Comparison of ENCODE assay signal across 9 cellular contexts in genomic region chr19:19134687-19135158, GRCh38. TPM values are rescaled to one million over a fixed set of nuclear protein-coding genes. Genes with fewer than 3 reads are reported as not detected.
DNase-seq lines count a peak whose midpoint lies in the region; TF ChIP-seq lines count a peak whose summit lies in the region.
"Had no signal": no experiment of that assay in that cellular context is flagged by ENCODE, and none has a peak within 500 bp of the region (broad histone marks: within the 10 kb centered on the region; RNA-seq: fewer than 3 reads in every experiment).

No MANE protein-coding gene starts in this region.

- no peak overlapping the region for H3K4me2 ChIP-seq in Karpas-422 (ENCODE audit: low read depth, low read length, poor library complexity, severe bottlenecking)

- peaks cover 0 to 24% (median 9%) of the 10 kb centered on the region in 4 donors for H3K36me3 ChIP-seq in stomach
- H3K36me3 ChIP-seq in Karpas-422 (ENCODE audit: insufficient read depth, low read length), result peaks cover 16% of the 10 kb centered on the region; the same call in 1 of the 2 replicates
- H3K36me3 ChIP-seq in esophagus squamous epithelium, result peaks cover 0 to 26% (median 0%) of the 10 kb centered on the region in 3 donors

- peaks cover 11% of the 10 kb centered on the region; the same call in 1 of the 2 replicates for H3K79me2 ChIP-seq in Karpas-422 (ENCODE audit: low read length)

- no peak for TF ChIP-seq EP300 in stomach (IDR thresholded peaks at IDR 0.05)

- peaks cover 8 to 15% (median 11%) of the 10 kb centered on the region in 4 donors for H3K9me3 ChIP-seq in stomach
- peaks cover 9% of the 10 kb centered on the region for H3K9me3 ChIP-seq in Karpas-422 (ENCODE audit: low read length)
- H3K9me3 ChIP-seq in esophagus squamous epithelium, result peaks cover 0 to 14% (median 14%) of the 10 kb centered on the region in 3 donors

- peaks cover 29% of the 10 kb centered on the region for H3K4me1 Mint-ChIP-seq in activated CD4-positive, alpha-beta memory T cell treated with anti-CD3 and anti-CD28 coated beads for 36 hours (ENCODE audit: low read depth)
- H3K4me1 Mint-ChIP-seq in activated CD4-positive, alpha-beta memory T cell treated with anti-CD3 and anti-CD28 coated beads, Interleukin-2, amount 10 ng/mL, durations not matched to agents 7 days and 5 days, result peaks cover 29% of the 10 kb centered on the region
- peaks cover 21% of the 10 kb centered on the region for H3K4me1 Mint-ChIP-seq in activated CD4-positive, alpha-beta T cell treated with anti-CD3 and anti-CD28 coated beads, Interleukin-2, amount 10 ng/mL, durations not matched to agents 24 days and 14 days
- peaks cover 21 to 29% of the 10 kb centered on the region in 2 donors for H3K4me1 Mint-ChIP-seq in immature natural killer cell

- no peaks in the 10 kb centered on the region for H3K27me3 Mint-ChIP-seq in activated CD4-positive, alpha-beta memory T cell treated with anti-CD3 and anti-CD28 coated beads for 36 hours
- no peaks in the 10 kb centered on the region for H3K27me3 Mint-ChIP-seq in activated CD4-positive, alpha-beta memory T cell treated with anti-CD3 and anti-CD28 coated beads, Interleukin-2, amount 10 ng/mL, durations not matched to agents 7 days and 5 days
- no peaks in the 10 kb centered on the region for H3K27me3 Mint-ChIP-seq in activated CD4-positive, alpha-beta T cell treated with anti-CD3 and anti-CD28 coated beads, Interleukin-2, amount 10 ng/mL, durations not matched to agents 24 days and 14 days
- peaks cover 0 to 4% (median 0%) of the 10 kb centered on the region in 3 donors for H3K27me3 Mint-ChIP-seq in immature natural killer cell (ENCODE audit: low read depth in 3 of 3)

- H3K27ac ChIP-seq in stomach, result no peak overlapping the region
- no peak overlapping the region for H3K27ac ChIP-seq in Karpas-422 (ENCODE audit: low read length)
- H3K27ac ChIP-seq in esophagus squamous epithelium, result no peak overlapping the region
- H3K27ac ChIP-seq: skin epidermis had no signal

- peaks cover 7 to 28% (median 18%) of the 10 kb centered on the region in 4 donors for H3K4me1 ChIP-seq in stomach
- H3K4me1 ChIP-seq in Karpas-422 (ENCODE audit: low read length), result peaks cover 16% of the 10 kb centered on the region
- peaks cover 9 to 20% (median 12%) of the 10 kb centered on the region in 3 donors for H3K4me1 ChIP-seq in esophagus squamous epithelium

- H3K9me3 Mint-ChIP-seq in activated CD4-positive, alpha-beta memory T cell treated with anti-CD3 and anti-CD28 coated beads for 36 hours, result peaks cover 12% of the 10 kb centered on the region
- H3K9me3 Mint-ChIP-seq in activated CD4-positive, alpha-beta memory T cell treated with anti-CD3 and anti-CD28 coated beads, Interleukin-2, amount 10 ng/mL, durations not matched to agents 7 days and 5 days, result peaks cover 7% of the 10 kb centered on the region
- H3K9me3 Mint-ChIP-seq in activated CD4-positive, alpha-beta T cell treated with anti-CD3 and anti-CD28 coated beads, Interleukin-2, amount 10 ng/mL, durations not matched to agents 24 days and 14 days, result no peaks in the 10 kb centered on the region
- no peaks in the 10 kb centered on the region for H3K9me3 Mint-ChIP-seq in immature natural killer cell

- H4K20me1 ChIP-seq in Karpas-422 (ENCODE audit: insufficient read depth, low read depth, low read length), result no peaks in the 10 kb centered on the region

- POLR2A ChIA-PET in activated CD4-positive, alpha-beta memory T cell treated with anti-CD3 and anti-CD28 coated beads for 36 hours (lab: Charles Lee), result no interaction called here
- POLR2A ChIA-PET in activated CD4-positive, alpha-beta memory T cell treated with anti-CD3 and anti-CD28 coated beads, Interleukin-2, amount 10 ng/mL, durations not matched to agents 7 days and 5 days (lab: Charles Lee), result no interaction called here

- WGBS in stomach, 5 donors, result 18 to 30% (median 23%) methylated on average over 19 to 21 of the region's 21 CpGs
- WGBS in esophagus squamous epithelium, 2 donors, result 58 to 86% methylated on average over 5 to 17 of the region's 21 CpGs

- no peak overlapping the region for H2AFZ ChIP-seq in Karpas-422 (ENCODE audit: low read length)

- H3K4me3 Mint-ChIP-seq in activated CD4-positive, alpha-beta memory T cell treated with anti-CD3 and anti-CD28 coated beads for 36 hours, result no peak overlapping the region
- H3K4me3 Mint-ChIP-seq in activated CD4-positive, alpha-beta memory T cell treated with anti-CD3 and anti-CD28 coated beads, Interleukin-2, amount 10 ng/mL, durations not matched to agents 7 days and 5 days, result no peak overlapping the region
- H3K4me3 Mint-ChIP-seq in activated CD4-positive, alpha-beta T cell treated with anti-CD3 and anti-CD28 coated beads, Interleukin-2, amount 10 ng/mL, durations not matched to agents 24 days and 14 days, result no peak overlapping the region
- peak overlapping the region in 1 of 5 donors; percentile 12 for H3K4me3 Mint-ChIP-seq in immature natural killer cell

- intact Hi-C loops in activated CD4-positive, alpha-beta memory T cell treated with anti-CD3 and anti-CD28 coated beads for 36 hours (cut with micrococcal nuclease), result no loop called here
- intact Hi-C loops in activated CD4-positive, alpha-beta T cell treated with anti-CD3 and anti-CD28 coated beads, Interleukin-2, amount 10 ng/mL, durations not matched to agents 24 days and 14 days (cut with micrococcal nuclease), result no loop called here
- intact Hi-C loops in stomach (cut with DNase I; ENCODE audit: low total_unique reads), result loop anchor here (10.0 kb wide), 1 partner anchor 80 kb away; no protein-coding TSS in a partner anchor
- intact Hi-C loops in esophagus squamous epithelium (cut with DNase I), result loop anchor here (5.0 kb wide), 1 partner anchor 77 kb away; no protein-coding TSS in a partner anchor

- peaks cover 16% of the 10 kb centered on the region for H3K36me3 Mint-ChIP-seq in activated CD4-positive, alpha-beta memory T cell treated with anti-CD3 and anti-CD28 coated beads for 36 hours
- peaks cover 8% of the 10 kb centered on the region for H3K36me3 Mint-ChIP-seq in activated CD4-positive, alpha-beta memory T cell treated with anti-CD3 and anti-CD28 coated beads, Interleukin-2, amount 10 ng/mL, durations not matched to agents 7 days and 5 days (ENCODE audit: low read depth)
- H3K36me3 Mint-ChIP-seq in activated CD4-positive, alpha-beta T cell treated with anti-CD3 and anti-CD28 coated beads, Interleukin-2, amount 10 ng/mL, durations not matched to agents 24 days and 14 days (ENCODE audit: low read depth), result peaks cover 30% of the 10 kb centered on the region
- H3K36me3 Mint-ChIP-seq in immature natural killer cell, result peaks cover 4 to 8% (median 5%) of the 10 kb centered on the region in 3 donors

- no peaks in the 10 kb centered on the region for H3K9me2 ChIP-seq in Karpas-422 (replicated peaks; ENCODE audit: insufficient read depth, low read length)

- TF ChIP-seq POLR2A in stomach (IDR thresholded peaks at IDR 0.05) (no peak), esophagus squamous epithelium (IDR thresholded peaks at IDR 0.05) (no peak)

- TF ChIP-seq CTCF in stomach (IDR thresholded peaks at IDR 0.05) (no peak), esophagus squamous epithelium (IDR thresholded peaks at IDR 0.05) (no peak)

- CTCF ChIA-PET in activated CD4-positive, alpha-beta memory T cell treated with anti-CD3 and anti-CD28 coated beads for 36 hours (lab: Charles Lee), result interaction anchor here (1.1 kb wide), 1 partner anchor 11 kb away, joined by 3 read pairs; no protein-coding TSS in a partner anchor
- CTCF ChIA-PET in activated CD4-positive, alpha-beta memory T cell treated with anti-CD3 and anti-CD28 coated beads, Interleukin-2, amount 10 ng/mL, durations not matched to agents 7 days and 5 days (lab: Charles Lee), result interaction anchor here (0.6 kb wide), 1 partner anchor 65 kb away, joined by 3 read pairs; no protein-coding TSS in a partner anchor

- peak overlapping the region in 1 of 4 donors; percentile 26 for H3K4me3 ChIP-seq in stomach
- no peak overlapping the region for H3K4me3 ChIP-seq in Karpas-422 (ENCODE audit: low read length)
- H3K4me3 ChIP-seq in esophagus squamous epithelium, result no peak overlapping the region
- H3K4me3 ChIP-seq: skin epidermis had no signal

- no peak overlapping the region for H3K27ac Mint-ChIP-seq in activated CD4-positive, alpha-beta memory T cell treated with anti-CD3 and anti-CD28 coated beads for 36 hours
- no peak overlapping the region for H3K27ac Mint-ChIP-seq in activated CD4-positive, alpha-beta memory T cell treated with anti-CD3 and anti-CD28 coated beads, Interleukin-2, amount 10 ng/mL, durations not matched to agents 7 days and 5 days
- H3K27ac Mint-ChIP-seq in activated CD4-positive, alpha-beta T cell treated with anti-CD3 and anti-CD28 coated beads, Interleukin-2, amount 10 ng/mL, durations not matched to agents 24 days and 14 days, result no peak overlapping the region
- H3K27ac Mint-ChIP-seq in immature natural killer cell, result no peak overlapping the region

- peak; percentile 52 for DNase-seq in activated CD4-positive, alpha-beta memory T cell treated with anti-CD3 and anti-CD28 coated beads for 36 hours
- no peak for DNase-seq in activated CD4-positive, alpha-beta memory T cell treated with anti-CD3 and anti-CD28 coated beads, Interleukin-2, amount 10 ng/mL, durations not matched to agents 7 days and 5 days
- peak; percentile 77 for DNase-seq in activated CD4-positive, alpha-beta T cell treated with anti-CD3 and anti-CD28 coated beads, Interleukin-2, amount 10 ng/mL, durations not matched to agents 24 days and 14 days
- DNase-seq in immature natural killer cell (peak; percentile 6 to 20 (median 18)), stomach (peak; percentile 55), Karpas-422 (no peak), esophagus squamous epithelium (lab: John Stamatoyannopoulos, UW) (no peak), HCEC 1CT (no peak)

- no peak overlapping the region for H3K9ac ChIP-seq in Karpas-422 (ENCODE audit: low read length)

- H3K27me3 ChIP-seq in stomach (no peaks in the 10 kb centered on the region), Karpas-422 (ENCODE audit: low read length) (no peaks in the 10 kb centered on the region), esophagus squamous epithelium (no peaks in the 10 kb centered on the region)

RNA-seq across cellular contexts. Expression of gene TMEM161A, which starts 3.6 kb away (rescaled TPM):
- total RNA-seq in activated CD4-positive, alpha-beta memory T cell treated with anti-CD3 and anti-CD28 coated beads for 36 hours, result 10 to 100 TPM; 17.8 to 18.9 TPM
- total RNA-seq in activated CD4-positive, alpha-beta memory T cell treated with anti-CD3 and anti-CD28 coated beads, Interleukin-2, amount 10 ng/mL, durations not matched to agents 7 days and 5 days, result 10 to 100 TPM; 18.9 TPM
- 40.7 and 44.1 TPM in 2 replicates for total RNA-seq in activated CD4-positive, alpha-beta T cell treated with anti-CD3 and anti-CD28 coated beads, Interleukin-2, amount 10 ng/mL, durations not matched to agents 24 days and 14 days
- polyA plus RNA-seq in immature natural killer cell (10 to 100 TPM; 22.0 to 44.4 (median 32.3) TPM), stomach (10 to 100 TPM; 11.2 to 30.0 (median 11.8) TPM)
- total RNA-seq in stomach (10 to 100 TPM in 4 of 5 donors, 1 to 10 TPM in 1; 6.4 to 59.5 (median 15.9) TPM), esophagus squamous epithelium (10 to 100 TPM; 11.0 to 30.3 (median 15.5) TPM)
- 24.9 and 58.5 TPM in 2 replicates for total RNA-seq in Karpas-422 (2014; rRNA removed; shearing (Covaris generic); ENCODE audit: low replicate concordance)

RNA-seq across cellular contexts. Expression of gene MEF2B, which starts 35.3 kb away (rescaled TPM):
- 1 to 10 TPM; 3.9 to 4.3 TPM for total RNA-seq in activated CD4-positive, alpha-beta memory T cell treated with anti-CD3 and anti-CD28 coated beads for 36 hours
- total RNA-seq in activated CD4-positive, alpha-beta memory T cell treated with anti-CD3 and anti-CD28 coated beads, Interleukin-2, amount 10 ng/mL, durations not matched to agents 7 days and 5 days, result 1 to 10 TPM; 1.6 to 5.4 TPM
- 2.9 and 3.0 TPM in 2 replicates for total RNA-seq in activated CD4-positive, alpha-beta T cell treated with anti-CD3 and anti-CD28 coated beads, Interleukin-2, amount 10 ng/mL, durations not matched to agents 24 days and 14 days
- under 1 TPM in 2 of 3 donors, not detected in 1; 0.35 to 0.82 TPM for polyA plus RNA-seq in immature natural killer cell
- total RNA-seq in stomach, result 1 to 10 TPM in 1 of 5 donors, not detected in 4; 7.2 TPM
- 1 to 10 TPM in 1 of 3 donors, under 1 TPM in 1, not detected in 1; 0.93 to 2.9 TPM for polyA plus RNA-seq in stomach
- total RNA-seq in Karpas-422 (2014; rRNA removed; shearing (Covaris generic); ENCODE audit: low replicate concordance), result 395 and 679 TPM in 2 replicates
- under 1 TPM in 1 of 4 donors, not detected in 3; 0.70 TPM for total RNA-seq in esophagus squamous epithelium

RNA-seq across cellular contexts. Expression of gene BORCS8, which starts 57.2 kb away (rescaled TPM):
- 10 to 100 TPM; 16.4 to 17.8 TPM for total RNA-seq in activated CD4-positive, alpha-beta memory T cell treated with anti-CD3 and anti-CD28 coated beads for 36 hours
- 10 to 100 TPM; 28.5 to 29.0 TPM for total RNA-seq in activated CD4-positive, alpha-beta memory T cell treated with anti-CD3 and anti-CD28 coated beads, Interleukin-2, amount 10 ng/mL, durations not matched to agents 7 days and 5 days
- total RNA-seq in activated CD4-positive, alpha-beta T cell treated with anti-CD3 and anti-CD28 coated beads, Interleukin-2, amount 10 ng/mL, durations not matched to agents 24 days and 14 days, result 34.8 and 38.9 TPM in 2 replicates
- polyA plus RNA-seq in immature natural killer cell (10 to 100 TPM; 20.3 to 29.6 (median 26.9) TPM), stomach (10 to 100 TPM; 21.0 to 31.1 (median 28.4) TPM)
- total RNA-seq in stomach (10 to 100 TPM in 4 of 5 donors, 1 to 10 TPM in 1; 8.3 to 96.9 (median 27.8) TPM), esophagus squamous epithelium (10 to 100 TPM in 3 of 4 donors, 1 to 10 TPM in 1; 8.8 to 15.4 (median 10.9) TPM)
- total RNA-seq in Karpas-422 (2014; rRNA removed; shearing (Covaris generic); ENCODE audit: low replicate concordance), result 6.6 and 12.3 TPM in 2 replicates

RNA-seq across cellular contexts. Expression of gene RFXANK, which starts 57.3 kb away (rescaled TPM):
- 10 to 100 TPM; 73.7 to 78.1 TPM for total RNA-seq in activated CD4-positive, alpha-beta memory T cell treated with anti-CD3 and anti-CD28 coated beads for 36 hours
- 100 to 1,000 TPM; 100 to 102 TPM for total RNA-seq in activated CD4-positive, alpha-beta memory T cell treated with anti-CD3 and anti-CD28 coated beads, Interleukin-2, amount 10 ng/mL, durations not matched to agents 7 days and 5 days
- 111 and 113 TPM in 2 replicates for total RNA-seq in activated CD4-positive, alpha-beta T cell treated with anti-CD3 and anti-CD28 coated beads, Interleukin-2, amount 10 ng/mL, durations not matched to agents 24 days and 14 days
- polyA plus RNA-seq in immature natural killer cell, result 100 to 1,000 TPM in 1 of 3 donors, 10 to 100 TPM in 2; 93.2 to 105 (median 93.4) TPM
- 100 to 1,000 TPM in 2 of 5 donors, 10 to 100 TPM in 3; 17.4 to 112 (median 61.4) TPM for total RNA-seq in stomach
- polyA plus RNA-seq in stomach, result 100 to 1,000 TPM; 121 to 145 (median 136) TPM
- total RNA-seq in Karpas-422 (2014; rRNA removed; shearing (Covaris generic); ENCODE audit: low replicate concordance), result 170 and 176 TPM in 2 replicates
- 10 to 100 TPM; 25.2 to 48.0 (median 32.1) TPM for total RNA-seq in esophagus squamous epithelium

Comparison
In these comparisons a context has a peak if more than half of its experiments do, and no peak if none do; other contexts are left out.
1. DNase-seq: peak in activated CD4-positive, alpha-beta memory T cell treated with anti-CD3 and anti-CD28 coated beads for 36 hours (single experiment), activated CD4-positive, alpha-beta T cell treated with anti-CD3 and anti-CD28 coated beads, Interleukin-2, amount 10 ng/mL, durations not matched to agents 24 days and 14 days (single experiment), immature natural killer cell (3 of 3) and stomach (single experiment); none in activated CD4-positive, alpha-beta memory T cell treated with anti-CD3 and anti-CD28 coated beads, Interleukin-2, amount 10 ng/mL, durations not matched to agents 7 days and 5 days (single experiment), Karpas-422 (single experiment), esophagus squamous epithelium (single experiment) and HCEC 1CT (single experiment).
2. RNA of gene MEF2B, which starts 35.3 kb away (total RNA-seq): 395 to 679 TPM in Karpas-422; 1.6 to 5.4 TPM in activated CD4-positive, alpha-beta memory T cell treated with anti-CD3 and anti-CD28 coated beads, Interleukin-2, amount 10 ng/mL, durations not matched to agents 7 days and 5 days, 3.9 to 4.3 TPM in activated CD4-positive, alpha-beta memory T cell treated with anti-CD3 and anti-CD28 coated beads for 36 hours, 2.9 to 3.0 TPM in activated CD4-positive, alpha-beta T cell treated with anti-CD3 and anti-CD28 coated beads, Interleukin-2, amount 10 ng/mL, durations not matched to agents 24 days and 14 days, 7.2 TPM in stomach and 0.70 TPM in esophagus squamous epithelium; every median in the first group is over 10 times any median in the second.
3. intact Hi-C loops: an anchor here in stomach (10.0 kb wide) and esophagus squamous epithelium (5.0 kb wide); none called in activated CD4-positive, alpha-beta memory T cell treated with anti-CD3 and anti-CD28 coated beads for 36 hours and activated CD4-positive, alpha-beta T cell treated with anti-CD3 and anti-CD28 coated beads, Interleukin-2, amount 10 ng/mL, durations not matched to agents 24 days and 14 days.